ENCODE assay signal across 17 cellular contexts in the genomic region with DNA sequence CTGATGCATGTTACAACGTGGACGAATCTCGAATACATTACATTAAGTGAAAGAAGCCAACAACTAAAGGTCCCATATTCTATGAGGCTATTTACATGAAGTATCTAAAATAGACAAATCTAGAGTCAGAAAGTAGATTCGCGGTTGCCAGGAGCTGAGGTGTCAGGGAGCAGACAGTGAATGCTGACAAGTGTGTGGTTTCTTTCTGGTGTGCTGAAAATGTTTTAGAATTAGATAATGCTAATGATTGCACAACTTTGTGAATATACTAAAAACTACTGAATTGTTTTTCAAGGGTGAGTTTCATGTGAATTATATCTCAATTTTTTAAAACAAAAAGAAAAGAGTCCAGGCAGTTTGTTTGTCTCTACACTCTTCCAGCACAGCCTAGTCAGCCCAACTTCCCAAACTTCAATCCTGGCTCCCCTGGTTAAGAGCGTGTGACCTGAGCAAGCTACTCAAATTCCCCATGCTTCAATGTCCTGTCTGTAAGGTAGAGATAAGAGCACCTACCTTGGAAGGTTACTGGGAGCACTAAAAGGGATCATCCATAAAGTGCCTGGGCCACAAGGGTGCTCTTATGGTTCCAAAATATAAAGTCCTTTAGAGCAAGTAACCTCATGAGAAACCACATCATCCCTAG.
"Had no signal": no experiment of that assay in that cellular context is flagged by ENCODE, and none has a peak within 500 bp of the region (broad histone marks: within the 10 kb centered on the region; RNA-seq: fewer than 3 reads in every experiment).

No MANE protein-coding gene starts in this region.

- H3K27me3 ChIP-seq: breast epithelium, right atrium auricular region, suprapubic skin had no signal

- ATAC-seq: effector memory CD8-positive, alpha-beta T cell; left ventricle myocardium superior had no signal

- H3K36me3 ChIP-seq: breast epithelium, right atrium auricular region had no signal

- DNase-seq: activated CD4-positive, CD25-positive, alpha-beta regulatory T cell treated with anti-CD3 and anti-CD28 coated beads, Interleukin-2, amount 50 U/mL, for 72 hours; activated naive CD8-positive, alpha-beta T cell treated with anti-CD3 and anti-CD28 coated beads for 36 hours; anterior cingulate cortex; dermis blood vessel endothelial cell; effector memory CD8-positive, alpha-beta T cell; glutamatergic neuron; hypothalamus; left ventricle myocardium superior; mesendoderm; posterior cingulate gyrus; small intestine; stimulated activated CD4-positive, alpha-beta T cell treated with anti-CD3 and anti-CD28 coated beads, Interleukin-4, amount 100 ng/mL, for 4 hours; trophoblast cell had no signal

- H3K4me1 ChIP-seq: breast epithelium, right atrium auricular region, suprapubic skin had no signal

- H3K4me3 ChIP-seq: breast epithelium, right atrium auricular region, suprapubic skin had no signal

- H3K27ac ChIP-seq: breast epithelium, epithelial cell of prostate, right atrium auricular region, suprapubic skin had no signal
